ENCODE assay signal across 1 cellular context in genomic region chr7:51226042-51226755, GRCh38.
TF ChIP-seq lines count a peak whose summit lies in the region.

No MANE protein-coding gene starts in this region.

TF ChIP-seq in GM23338, 12 proteins besides CTCF, POLR2A, EP300 and RAD21 (continued from another document):
- TF ChIP-seq NANOG (IDR thresholded peaks at IDR 0.05; ENCODE audit: borderline replicate concordance) (no peak), JUNB (IDR thresholded peaks at IDR 0.05; ENCODE audit: unreplicated experiment) (no peak), ZNF331 (CRISPR knock-in tag; IDR thresholded peaks at IDR 0.05; ENCODE audit: low read depth) (no peak), ZNF114 (CRISPR knock-in tag; IDR thresholded peaks at IDR 0.05) (no peak), STAT1 (IDR thresholded peaks at IDR 0.05; ENCODE audit: unreplicated experiment) (no peak)
- TF ChIP-seq, protein P1, sequence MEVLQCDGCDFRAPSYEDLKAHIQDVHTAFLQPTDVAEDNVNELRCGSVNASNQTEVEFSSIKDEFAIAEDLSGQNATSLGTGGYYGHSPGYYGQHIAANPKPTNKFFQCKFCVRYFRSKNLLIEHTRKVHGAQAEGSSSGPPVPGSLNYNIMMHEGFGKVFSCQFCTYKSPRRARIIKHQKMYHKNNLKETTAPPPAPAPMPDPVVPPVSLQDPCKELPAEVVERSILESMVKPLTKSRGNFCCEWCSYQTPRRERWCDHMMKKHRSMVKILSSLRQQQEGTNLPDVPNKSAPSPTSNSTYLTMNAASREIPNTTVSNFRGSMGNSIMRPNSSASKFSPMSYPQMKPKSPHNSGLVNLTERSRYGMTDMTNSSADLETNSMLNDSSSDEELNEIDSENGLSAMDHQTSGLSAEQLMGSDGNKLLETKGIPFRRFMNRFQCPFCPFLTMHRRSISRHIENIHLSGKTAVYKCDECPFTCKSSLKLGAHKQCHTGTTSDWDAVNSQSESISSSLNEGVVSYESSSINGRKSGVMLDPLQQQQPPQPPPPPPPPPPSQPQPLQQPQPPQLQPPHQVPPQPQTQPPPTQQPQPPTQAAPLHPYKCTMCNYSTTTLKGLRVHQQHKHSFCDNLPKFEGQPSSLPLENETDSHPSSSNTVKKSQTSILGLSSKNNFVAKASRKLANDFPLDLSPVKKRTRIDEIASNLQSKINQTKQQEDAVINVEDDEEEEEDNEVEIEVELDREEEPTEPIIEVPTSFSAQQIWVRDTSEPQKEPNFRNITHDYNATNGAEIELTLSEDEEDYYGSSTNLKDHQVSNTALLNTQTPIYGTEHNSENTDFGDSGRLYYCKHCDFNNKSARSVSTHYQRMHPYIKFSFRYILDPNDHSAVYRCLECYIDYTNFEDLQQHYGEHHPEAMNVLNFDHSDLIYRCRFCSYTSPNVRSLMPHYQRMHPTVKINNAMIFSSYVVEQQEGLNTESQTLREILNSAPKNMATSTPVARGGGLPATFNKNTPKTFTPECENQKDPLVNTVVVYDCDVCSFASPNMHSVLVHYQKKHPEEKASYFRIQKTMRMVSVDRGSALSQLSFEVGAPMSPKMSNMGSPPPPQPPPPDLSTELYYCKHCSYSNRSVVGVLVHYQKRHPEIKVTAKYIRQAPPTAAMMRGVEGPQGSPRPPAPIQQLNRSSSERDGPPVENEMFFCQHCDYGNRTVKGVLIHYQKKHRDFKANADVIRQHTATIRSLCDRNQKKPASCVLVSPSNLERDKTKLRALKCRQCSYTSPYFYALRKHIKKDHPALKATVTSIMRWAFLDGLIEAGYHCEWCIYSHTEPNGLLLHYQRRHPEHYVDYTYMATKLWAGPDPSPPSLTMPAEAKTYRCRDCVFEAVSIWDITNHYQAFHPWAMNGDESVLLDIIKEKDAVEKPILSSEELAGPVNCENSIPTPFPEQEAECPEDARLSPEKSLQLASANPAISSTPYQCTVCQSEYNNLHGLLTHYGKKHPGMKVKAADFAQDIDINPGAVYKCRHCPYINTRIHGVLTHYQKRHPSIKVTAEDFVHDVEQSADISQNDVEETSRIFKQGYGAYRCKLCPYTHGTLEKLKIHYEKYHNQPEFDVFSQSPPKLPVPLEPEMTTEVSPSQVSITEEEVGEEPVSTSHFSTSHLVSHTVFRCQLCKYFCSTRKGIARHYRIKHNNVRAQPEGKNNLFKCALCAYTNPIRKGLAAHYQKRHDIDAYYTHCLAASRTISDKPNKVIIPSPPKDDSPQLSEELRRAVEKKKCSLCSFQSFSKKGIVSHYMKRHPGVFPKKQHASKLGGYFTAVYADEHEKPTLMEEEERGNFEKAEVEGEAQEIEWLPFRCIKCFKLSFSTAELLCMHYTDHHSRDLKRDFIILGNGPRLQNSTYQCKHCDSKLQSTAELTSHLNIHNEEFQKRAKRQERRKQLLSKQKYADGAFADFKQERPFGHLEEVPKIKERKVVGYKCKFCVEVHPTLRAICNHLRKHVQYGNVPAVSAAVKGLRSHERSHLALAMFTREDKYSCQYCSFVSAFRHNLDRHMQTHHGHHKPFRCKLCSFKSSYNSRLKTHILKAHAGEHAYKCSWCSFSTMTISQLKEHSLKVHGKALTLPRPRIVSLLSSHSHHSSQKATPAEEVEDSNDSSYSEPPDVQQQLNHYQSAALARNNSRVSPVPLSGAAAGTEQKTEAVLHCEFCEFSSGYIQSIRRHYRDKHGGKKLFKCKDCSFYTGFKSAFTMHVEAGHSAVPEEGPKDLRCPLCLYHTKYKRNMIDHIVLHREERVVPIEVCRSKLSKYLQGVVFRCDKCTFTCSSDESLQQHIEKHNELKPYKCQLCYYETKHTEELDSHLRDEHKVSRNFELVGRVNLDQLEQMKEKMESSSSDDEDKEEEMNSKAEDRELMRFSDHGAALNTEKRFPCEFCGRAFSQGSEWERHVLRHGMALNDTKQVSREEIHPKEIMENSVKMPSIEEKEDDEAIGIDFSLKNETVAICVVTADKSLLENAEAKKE (CRISPR knock-in tag; IDR thresholded peaks at IDR 0.05): no peak
- TF ChIP-seq, protein P2, sequence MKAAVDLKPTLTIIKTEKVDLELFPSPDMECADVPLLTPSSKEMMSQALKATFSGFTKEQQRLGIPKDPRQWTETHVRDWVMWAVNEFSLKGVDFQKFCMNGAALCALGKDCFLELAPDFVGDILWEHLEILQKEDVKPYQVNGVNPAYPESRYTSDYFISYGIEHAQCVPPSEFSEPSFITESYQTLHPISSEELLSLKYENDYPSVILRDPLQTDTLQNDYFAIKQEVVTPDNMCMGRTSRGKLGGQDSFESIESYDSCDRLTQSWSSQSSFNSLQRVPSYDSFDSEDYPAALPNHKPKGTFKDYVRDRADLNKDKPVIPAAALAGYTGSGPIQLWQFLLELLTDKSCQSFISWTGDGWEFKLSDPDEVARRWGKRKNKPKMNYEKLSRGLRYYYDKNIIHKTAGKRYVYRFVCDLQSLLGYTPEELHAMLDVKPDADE (IDR thresholded peaks at IDR 0.05): no peak
- TF ChIP-seq, protein P3, sequence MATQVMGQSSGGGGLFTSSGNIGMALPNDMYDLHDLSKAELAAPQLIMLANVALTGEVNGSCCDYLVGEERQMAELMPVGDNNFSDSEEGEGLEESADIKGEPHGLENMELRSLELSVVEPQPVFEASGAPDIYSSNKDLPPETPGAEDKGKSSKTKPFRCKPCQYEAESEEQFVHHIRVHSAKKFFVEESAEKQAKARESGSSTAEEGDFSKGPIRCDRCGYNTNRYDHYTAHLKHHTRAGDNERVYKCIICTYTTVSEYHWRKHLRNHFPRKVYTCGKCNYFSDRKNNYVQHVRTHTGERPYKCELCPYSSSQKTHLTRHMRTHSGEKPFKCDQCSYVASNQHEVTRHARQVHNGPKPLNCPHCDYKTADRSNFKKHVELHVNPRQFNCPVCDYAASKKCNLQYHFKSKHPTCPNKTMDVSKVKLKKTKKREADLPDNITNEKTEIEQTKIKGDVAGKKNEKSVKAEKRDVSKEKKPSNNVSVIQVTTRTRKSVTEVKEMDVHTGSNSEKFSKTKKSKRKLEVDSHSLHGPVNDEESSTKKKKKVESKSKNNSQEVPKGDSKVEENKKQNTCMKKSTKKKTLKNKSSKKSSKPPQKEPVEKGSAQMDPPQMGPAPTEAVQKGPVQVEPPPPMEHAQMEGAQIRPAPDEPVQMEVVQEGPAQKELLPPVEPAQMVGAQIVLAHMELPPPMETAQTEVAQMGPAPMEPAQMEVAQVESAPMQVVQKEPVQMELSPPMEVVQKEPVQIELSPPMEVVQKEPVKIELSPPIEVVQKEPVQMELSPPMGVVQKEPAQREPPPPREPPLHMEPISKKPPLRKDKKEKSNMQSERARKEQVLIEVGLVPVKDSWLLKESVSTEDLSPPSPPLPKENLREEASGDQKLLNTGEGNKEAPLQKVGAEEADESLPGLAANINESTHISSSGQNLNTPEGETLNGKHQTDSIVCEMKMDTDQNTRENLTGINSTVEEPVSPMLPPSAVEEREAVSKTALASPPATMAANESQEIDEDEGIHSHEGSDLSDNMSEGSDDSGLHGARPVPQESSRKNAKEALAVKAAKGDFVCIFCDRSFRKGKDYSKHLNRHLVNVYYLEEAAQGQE (IDR thresholded peaks at IDR 0.05; ENCODE audit: unreplicated experiment): no peak
